Comparison of ENCODE assay signal across 16 cellular contexts in genomic region chr22:20405931-20406685, GRCh38.
"Had no signal": no experiment of that assay in that cellular context is flagged by ENCODE, and none has a peak within 500 bp of the region (broad histone marks: within the 10 kb centered on the region; RNA-seq: fewer than 3 reads in every experiment).

No MANE protein-coding gene starts in this region.

- DNase-seq: activated CD4-positive, alpha-beta memory T cell treated with anti-CD3 and anti-CD28 coated beads for 36 hours; activated CD8-positive, alpha-beta memory T cell treated with anti-CD3 and anti-CD28 coated beads, Interleukin-2, amount 10 ng/mL, durations not matched to agents 7 days and 5 days; activated naive CD4-positive, alpha-beta T cell; activated T-cell treated with anti-CD3 and anti-CD28 coated beads, Interleukin-2, amount 50 U/mL, for 1 hour; cortex of kidney; effector CD4-positive, alpha-beta T cell; gastrocnemius medialis; nephron progenitor cell; occipital lobe; stimulated activated naive CD8-positive, alpha-beta T cell treated with anti-CD3 and anti-CD28 coated beads, Interleukin-15, amount 100 ng/mL, for 72 hours; trophoblast cell had no signal

- H3K9me3 ChIP-seq: gastrocnemius medialis, suprapubic skin had no signal

- H3K4me3 ChIP-seq: gastrocnemius medialis, suprapubic skin had no signal

- H3K4me1 ChIP-seq: gastrocnemius medialis, suprapubic skin had no signal

- FAIRE-seq: keratinocyte, TTC549 had no signal

- H3K27me3 ChIP-seq: gastrocnemius medialis, suprapubic skin had no signal

- H3K27ac ChIP-seq: gastrocnemius medialis, suprapubic skin had no signal

- ATAC-seq: activated CD8-positive, alpha-beta memory T cell treated with anti-CD3 and anti-CD28 coated beads, Interleukin-2, amount 10 ng/mL, durations not matched to agents 7 days and 5 days; activated T-helper 17 cell treated with anti-CD3 and anti-CD28 coated beads, Interleukin-2, amount 50 U/mL, for 72 hours; esophagus mucosa; gastrocnemius medialis; stimulated activated naive CD8-positive, alpha-beta T cell treated with anti-CD3 and anti-CD28 coated beads, Interleukin-15, amount 100 ng/mL, for 72 hours had no signal
